20 cellular contexts compared by ENCODE assay signal in genomic region chr11:6638437-6638836, GRCh38.
DNase-seq lines count a peak whose midpoint lies in the region; ATAC-seq and TF ChIP-seq lines count a peak whose summit lies in the region.
"Had no signal": no experiment of that assay in that cellular context is flagged by ENCODE, and none has a peak within 500 bp of the region (broad histone marks: within the 10 kb centered on the region; RNA-seq: fewer than 3 reads in every experiment).

No MANE protein-coding gene starts in this region.

- H3K9me3 ChIP-seq in stomach smooth muscle (ENCODE audit: control insufficient read depth in 2 of 2, low read length in 2 of 2), result no peaks in the 10 kb centered on the region
- H3K9me3 ChIP-seq: BLaER1 treated with 17β-estradiol and CSF1 and Interleukin-3, amounts not matched to agents 10 nM and 100 nM; spleen had no signal

- H3K4me1 ChIP-seq in stomach smooth muscle (ENCODE audit: control insufficient read depth, insufficient read depth, low read length), result peaks cover 48% of the 10 kb centered on the region
- H3K4me1 ChIP-seq: parathyroid adenoma had no signal

- peak overlapping the region in 1 of 2 donors; percentile 44 for H3K4me3 ChIP-seq in stomach smooth muscle (ENCODE audit: low read length in 2 of 2)
- H3K4me3 ChIP-seq: BLaER1 treated with 17β-estradiol and CSF1 and Interleukin-3, amounts not matched to agents 10 nM and 100 nM; dorsolateral prefrontal cortex; SK-N-MC; spleen had no signal

- TF ChIP-seq POLR2A in erythroblast (IDR thresholded peaks at IDR 0.05; ENCODE audit: low read length) (no peak), GM18505 (IDR thresholded peaks at IDR 0.05; ENCODE audit: borderline replicate concordance, extremely low read depth, insufficient read depth, insufficient read length) (no peak)

- H3K27me3 ChIP-seq in stomach smooth muscle (ENCODE audit: control insufficient read depth in 1 of 2, insufficient read depth in 2 of 2, low read length in 2 of 2), result no peaks in the 10 kb centered on the region
- H3K27me3 ChIP-seq: BLaER1 treated with 17β-estradiol and CSF1 and Interleukin-3, amounts not matched to agents 10 nM and 100 nM; dorsolateral prefrontal cortex; spleen had no signal

- ATAC-seq in GM18505 (IDR thresholded peaks at IDR 0.05; ENCODE audit: unreplicated experiment), result no peak
- ATAC-seq: stimulated activated effector memory CD8-positive, alpha-beta T cell treated with anti-CD3 and anti-CD28 coated beads, Interleukin-12 subunit alpha, Interleukin-12 subunit beta, amount 100 ng/mL, for 72 hours had no signal

- peak overlapping the region; percentile 62 for H3K27ac ChIP-seq in stomach smooth muscle (ENCODE audit: low read length)
- H3K27ac ChIP-seq: parathyroid adenoma, SK-N-MC had no signal

- H3K9ac ChIP-seq in stomach smooth muscle (ENCODE audit: low read length in 2 of 2), result no peak overlapping the region
- H3K9ac ChIP-seq: BLaER1 treated with 17β-estradiol and CSF1 and Interleukin-3, amounts not matched to agents 10 nM and 100 nM; parathyroid adenoma had no signal

- DNase-seq in NCI-H2171 treated with DMSO at 0.1 percent for 48 hours (lab: John Stamatoyannopoulos, UW) (peak; percentile 8), NCI-H2171 (lab: John Stamatoyannopoulos, UW) (no peak), NCI-H524 treated with DMSO at 0.1 percent for 48 hours (lab: John Stamatoyannopoulos, UW) (peak; percentile 7), erythroblast (lab: John Stamatoyannopoulos, UW) (peak; percentile 15 to 35), 8988T (no peak)
- no peak for DNase-seq in activated CD4-positive, CD25-positive, alpha-beta regulatory T cell treated with anti-CD3 and anti-CD28 coated beads, Interleukin-2, amount 50 U/mL, for 72 hours
- DNase-seq: activated CD4-positive, alpha-beta T cell treated with anti-CD3 and anti-CD28 coated beads, Interleukin-2, amount 50 U/mL, for 1 hour; activated naive CD4-positive, alpha-beta T cell treated with anti-CD3 and anti-CD28 coated beads, Interleukin-2, amount 50 U/mL, for 16 hours; activated T-cell treated with anti-CD3 and anti-CD28 coated beads for 4 hours; dorsolateral prefrontal cortex; KG1; kidney glomerular epithelial cell; NCI-H1105 treated with DMSO at 0.1 percent for 48 hours; spleen had no signal

- peaks cover 19% of the 10 kb centered on the region in 2 donors for H3K36me3 ChIP-seq in stomach smooth muscle (ENCODE audit: control insufficient read depth in 2 of 2, insufficient read depth in 2 of 2, low read length in 2 of 2)

Comparison
In these comparisons a context has a peak if more than half of its experiments do, and no peak if none do; other contexts are left out.
1. DNase-seq: peak in NCI-H2171 treated with DMSO at 0.1 percent for 48 hours (single experiment), NCI-H524 treated with DMSO at 0.1 percent for 48 hours (single experiment) and erythroblast (2 of 2); none in NCI-H2171 (single experiment), activated CD4-positive, CD25-positive, alpha-beta regulatory T cell treated with anti-CD3 and anti-CD28 coated beads, Interleukin-2, amount 50 U/mL, for 72 hours (single experiment) and 8988T (single experiment).